ENCODE assay signal across 13 cellular contexts in genomic region chr10:46006219-46006618, GRCh38.
DNase-seq lines count a peak whose midpoint lies in the region; FAIRE-seq and TF ChIP-seq lines count a peak whose summit lies in the region.
"Had no signal": no experiment of that assay in that cellular context is flagged by ENCODE, and none has a peak within 500 bp of the region (broad histone marks: within the 10 kb centered on the region; RNA-seq: fewer than 3 reads in every experiment).

No MANE protein-coding gene starts in this region.

- no peaks in the 10 kb centered on the region for H3K27me3 ChIP-seq in WERI-Rb-1 (ENCODE audit: insufficient read depth, low read depth, severe bottlenecking)
- H3K27me3 ChIP-seq: vagina had no signal

- no peaks in the 10 kb centered on the region for H3K9me3 ChIP-seq in WERI-Rb-1 (ENCODE audit: severe bottlenecking)
- H3K9me3 ChIP-seq: vagina had no signal

- peak; percentile 66 for DNase-seq in AG08395 (ENCODE audit: low spot score)
- peak; percentile 81 for DNase-seq in ELR (ENCODE audit: low read depth)
- DNase-seq in amniotic epithelial cell (ENCODE audit: low read depth) = peak; percentile 81
- DNase-seq in hepatic stellate cell (ENCODE audit: low spot score) = peak; percentile 14
- DNase-seq in activated gamma-delta T cell (lab: John Stamatoyannopoulos, UW) = no peak
- no peak for DNase-seq in HTR-8/SVneo (ENCODE audit: insufficient read length, low spot score)
- no peak for DNase-seq in amygdala (lab: John Stamatoyannopoulos, UW)
- no peak for DNase-seq in WERI-Rb-1
- DNase-seq: activated effector memory CD4-positive, alpha-beta T cell treated with Interleukin-2 at 50 U/mL for 16 hours; NCI-H1930; PC-9; stimulated activated CD8-positive, alpha-beta memory T cell treated with anti-CD3 and anti-CD28 coated beads, Interleukin-4, amount 100 ng/mL, for 48 hours had no signal

- no peak overlapping the region for H3K4me3 ChIP-seq in WERI-Rb-1 (ENCODE audit: low read depth, low read length)
- H3K4me3 ChIP-seq: PC-9, vagina had no signal

- no peak overlapping the region for H3K27ac ChIP-seq in WERI-Rb-1
- H3K27ac ChIP-seq: PC-9, vagina had no signal

- FAIRE-seq in HTR-8/SVneo (lab: Jason Lieb, UNC) = no peak

- H3K36me3 ChIP-seq in WERI-Rb-1 = peaks cover 85% of the 10 kb centered on the region

- no peak for TF ChIP-seq CTCF in WERI-Rb-1 (IDR thresholded peaks at IDR 0.05; ENCODE audit: low read depth, low read length)

Comparison
In these comparisons a context has a peak if more than half of its experiments do, and no peak if none do; other contexts are left out.
1. DNase-seq: peak in AG08395 (single experiment), ELR (single experiment), amniotic epithelial cell (single experiment) and hepatic stellate cell (single experiment); none in activated gamma-delta T cell (single experiment), HTR-8/SVneo (single experiment), amygdala (0 of 56) and WERI-Rb-1 (single experiment).